ENCODE assay signal across 23 cellular contexts in genomic region chr4:59712474-59712873, GRCh38.
"Had no signal": no experiment of that assay in that cellular context is flagged by ENCODE, and none has a peak within 500 bp of the region (broad histone marks: within the 10 kb centered on the region; RNA-seq: fewer than 3 reads in every experiment).

No MANE protein-coding gene starts in this region.

- H3K27ac ChIP-seq: brain microvascular endothelial cell, VCaP had no signal

- H3K36me3 ChIP-seq: brain microvascular endothelial cell had no signal

- ATAC-seq: activated T-helper 17 cell treated with anti-CD3 and anti-CD28 coated beads, Interleukin-2, amount 50 U/mL, for 72 hours; T-helper 17 cell had no signal

- DNase-seq: activated CD4-positive, alpha-beta memory T cell treated with anti-CD3 and anti-CD28 coated beads, Interleukin-2, amount 10 ng/mL, durations not matched to agents 7 days and 5 days; activated CD4-positive, alpha-beta T cell treated with anti-CD3 and anti-CD28 coated beads, Interleukin-2, amount 50 U/mL, for 1 hour; activated CD4-positive, CD25-positive, alpha-beta regulatory T cell; activated gamma-delta T cell; activated naive CD4-positive, alpha-beta T cell treated with anti-CD3 and anti-CD28 coated beads for 36 hours; activated T-cell treated with anti-CD3 and anti-CD28 coated beads for 4 hours; activated T-cell treated with anti-CD3 and anti-CD28 coated beads, Interleukin-2, amount 50 U/mL, for 48 hours; amygdala; brain microvascular endothelial cell; MM.1S; NCI-H146; NCI-H187 treated with DMSO at 0.1 percent for 48 hours; NCI-H2171; NCI-H2227 treated with DMSO at 0.1 percent for 48 hours; NCI-H446 treated with DMSO at 0.1 percent for 48 hours; NCI-H524 treated with DMSO at 0.1 percent for 48 hours; NCI-H748 treated with DMSO at 0.1 percent for 48 hours; SIG-M5; T-helper 17 cell; T-helper 9 cell had no signal

- FAIRE-seq: RCC 7860 had no signal

- H3K27me3 ChIP-seq: brain microvascular endothelial cell had no signal
